In the genomic region with DNA sequence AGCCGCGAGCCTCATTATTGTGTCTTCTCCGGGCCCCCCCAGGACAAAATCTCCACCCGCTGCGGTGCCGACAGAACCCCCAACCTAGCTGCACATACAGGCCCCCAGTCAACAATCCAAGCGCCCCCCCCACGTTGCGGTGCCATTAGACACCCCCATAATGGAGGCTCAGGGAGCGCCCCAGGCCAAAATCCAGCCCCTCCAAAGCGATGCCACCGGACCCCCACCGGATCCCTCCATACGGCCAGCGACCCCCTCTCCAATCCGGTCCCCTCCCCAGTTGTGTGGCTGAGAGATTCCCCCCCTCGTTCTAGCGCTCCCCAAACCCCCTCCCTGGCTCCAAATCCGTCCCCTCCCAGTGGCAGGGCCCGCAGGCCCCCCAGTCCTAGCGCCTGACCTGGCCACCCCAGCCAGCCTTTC, we compare ENCODE assay signal across 2 cellular contexts.
TF ChIP-seq lines count a peak whose summit lies in the region.

No MANE protein-coding gene starts in this region.

TF ChIP-seq in SK-N-SH, 30 proteins besides CTCF, POLR2A, EP300 and RAD21:
- TF ChIP-seq, protein P1, sequence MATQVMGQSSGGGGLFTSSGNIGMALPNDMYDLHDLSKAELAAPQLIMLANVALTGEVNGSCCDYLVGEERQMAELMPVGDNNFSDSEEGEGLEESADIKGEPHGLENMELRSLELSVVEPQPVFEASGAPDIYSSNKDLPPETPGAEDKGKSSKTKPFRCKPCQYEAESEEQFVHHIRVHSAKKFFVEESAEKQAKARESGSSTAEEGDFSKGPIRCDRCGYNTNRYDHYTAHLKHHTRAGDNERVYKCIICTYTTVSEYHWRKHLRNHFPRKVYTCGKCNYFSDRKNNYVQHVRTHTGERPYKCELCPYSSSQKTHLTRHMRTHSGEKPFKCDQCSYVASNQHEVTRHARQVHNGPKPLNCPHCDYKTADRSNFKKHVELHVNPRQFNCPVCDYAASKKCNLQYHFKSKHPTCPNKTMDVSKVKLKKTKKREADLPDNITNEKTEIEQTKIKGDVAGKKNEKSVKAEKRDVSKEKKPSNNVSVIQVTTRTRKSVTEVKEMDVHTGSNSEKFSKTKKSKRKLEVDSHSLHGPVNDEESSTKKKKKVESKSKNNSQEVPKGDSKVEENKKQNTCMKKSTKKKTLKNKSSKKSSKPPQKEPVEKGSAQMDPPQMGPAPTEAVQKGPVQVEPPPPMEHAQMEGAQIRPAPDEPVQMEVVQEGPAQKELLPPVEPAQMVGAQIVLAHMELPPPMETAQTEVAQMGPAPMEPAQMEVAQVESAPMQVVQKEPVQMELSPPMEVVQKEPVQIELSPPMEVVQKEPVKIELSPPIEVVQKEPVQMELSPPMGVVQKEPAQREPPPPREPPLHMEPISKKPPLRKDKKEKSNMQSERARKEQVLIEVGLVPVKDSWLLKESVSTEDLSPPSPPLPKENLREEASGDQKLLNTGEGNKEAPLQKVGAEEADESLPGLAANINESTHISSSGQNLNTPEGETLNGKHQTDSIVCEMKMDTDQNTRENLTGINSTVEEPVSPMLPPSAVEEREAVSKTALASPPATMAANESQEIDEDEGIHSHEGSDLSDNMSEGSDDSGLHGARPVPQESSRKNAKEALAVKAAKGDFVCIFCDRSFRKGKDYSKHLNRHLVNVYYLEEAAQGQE (IDR thresholded peaks at IDR 0.05; ENCODE audit: low read depth, low read length): no peak
- TF ChIP-seq RFX5 (IDR thresholded peaks at IDR 0.05; ENCODE audit: low read length) (no peak), SMC3 (IDR thresholded peaks at IDR 0.05; ENCODE audit: low read depth, low read length) (no peak), TEAD4 (IDR thresholded peaks at IDR 0.05; ENCODE audit: borderline replicate concordance, insufficient read depth) (no peak)
- TF ChIP-seq, protein P2, sequence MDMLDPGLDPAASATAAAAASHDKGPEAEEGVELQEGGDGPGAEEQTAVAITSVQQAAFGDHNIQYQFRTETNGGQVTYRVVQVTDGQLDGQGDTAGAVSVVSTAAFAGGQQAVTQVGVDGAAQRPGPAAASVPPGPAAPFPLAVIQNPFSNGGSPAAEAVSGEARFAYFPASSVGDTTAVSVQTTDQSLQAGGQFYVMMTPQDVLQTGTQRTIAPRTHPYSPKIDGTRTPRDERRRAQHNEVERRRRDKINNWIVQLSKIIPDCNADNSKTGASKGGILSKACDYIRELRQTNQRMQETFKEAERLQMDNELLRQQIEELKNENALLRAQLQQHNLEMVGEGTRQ (IDR thresholded peaks at IDR 0.05; ENCODE audit: borderline replicate concordance, low read depth, low read length): no peak
- TF ChIP-seq, protein P3, sequence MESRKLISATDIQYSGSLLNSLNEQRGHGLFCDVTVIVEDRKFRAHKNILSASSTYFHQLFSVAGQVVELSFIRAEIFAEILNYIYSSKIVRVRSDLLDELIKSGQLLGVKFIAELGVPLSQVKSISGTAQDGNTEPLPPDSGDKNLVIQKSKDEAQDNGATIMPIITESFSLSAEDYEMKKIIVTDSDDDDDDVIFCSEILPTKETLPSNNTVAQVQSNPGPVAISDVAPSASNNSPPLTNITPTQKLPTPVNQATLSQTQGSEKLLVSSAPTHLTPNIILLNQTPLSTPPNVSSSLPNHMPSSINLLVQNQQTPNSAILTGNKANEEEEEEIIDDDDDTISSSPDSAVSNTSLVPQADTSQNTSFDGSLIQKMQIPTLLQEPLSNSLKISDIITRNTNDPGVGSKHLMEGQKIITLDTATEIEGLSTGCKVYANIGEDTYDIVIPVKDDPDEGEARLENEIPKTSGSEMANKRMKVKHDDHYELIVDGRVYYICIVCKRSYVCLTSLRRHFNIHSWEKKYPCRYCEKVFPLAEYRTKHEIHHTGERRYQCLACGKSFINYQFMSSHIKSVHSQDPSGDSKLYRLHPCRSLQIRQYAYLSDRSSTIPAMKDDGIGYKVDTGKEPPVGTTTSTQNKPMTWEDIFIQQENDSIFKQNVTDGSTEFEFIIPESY (IDR thresholded peaks at IDR 0.05; ENCODE audit: borderline replicate concordance, low read depth): no peak
- TF ChIP-seq, protein P4, sequence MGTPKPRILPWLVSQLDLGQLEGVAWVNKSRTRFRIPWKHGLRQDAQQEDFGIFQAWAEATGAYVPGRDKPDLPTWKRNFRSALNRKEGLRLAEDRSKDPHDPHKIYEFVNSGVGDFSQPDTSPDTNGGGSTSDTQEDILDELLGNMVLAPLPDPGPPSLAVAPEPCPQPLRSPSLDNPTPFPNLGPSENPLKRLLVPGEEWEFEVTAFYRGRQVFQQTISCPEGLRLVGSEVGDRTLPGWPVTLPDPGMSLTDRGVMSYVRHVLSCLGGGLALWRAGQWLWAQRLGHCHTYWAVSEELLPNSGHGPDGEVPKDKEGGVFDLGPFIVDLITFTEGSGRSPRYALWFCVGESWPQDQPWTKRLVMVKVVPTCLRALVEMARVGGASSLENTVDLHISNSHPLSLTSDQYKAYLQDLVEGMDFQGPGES (IDR thresholded peaks at IDR 0.05; ENCODE audit: low read depth, low read length): no peak
TF ChIP-seq in SK-N-SH: peak in this region for 0.

TF ChIP-seq in SK-N-SH treated with all-trans-retinoic acid at 6 μM for 48 hours, 23 proteins besides CTCF, POLR2A, EP300 and RAD21:
- TF ChIP-seq BACH2 (CRISPR knock-in tag; IDR thresholded peaks at IDR 0.05; ENCODE audit: borderline replicate concordance): no peak
